9 cellular contexts compared by ENCODE assay signal in genomic region chr7:107995184-107996071, GRCh38. TPM values are rescaled to one million over a fixed set of nuclear protein-coding genes. Genes with fewer than 3 reads are reported as not detected.
DNase-seq lines count a peak whose midpoint lies in the region; ATAC-seq and TF ChIP-seq lines count a peak whose summit lies in the region.
"Had no signal": no experiment of that assay in that cellular context is flagged by ENCODE, and none has a peak within 500 bp of the region (broad histone marks: within the 10 kb centered on the region; RNA-seq: fewer than 3 reads in every experiment).

No MANE protein-coding gene starts in this region.

- H3K4me3 Mint-ChIP-seq in CD14-positive monocyte: peak overlapping the region in 1 of 2 donors; percentile 40
- H3K4me3 Mint-ChIP-seq: stimulated activated naive CD8-positive, alpha-beta T cell treated with anti-CD3 and anti-CD28 coated beads, Interleukin-15, Interleukin-2, amounts not matched to agents 100 ng/mL and 50 ng/mL, for 24 hours had no signal

- no peak overlapping the region for H2AFZ ChIP-seq in HCT116 (ENCODE audit: low read depth, low read length, poor library complexity, severe bottlenecking)

- no peak for DNase-seq in HCT116 (ENCODE audit: low read depth, low spot score)
- DNase-seq in Right ventricle myocardium superior: no peak
- DNase-seq in sigmoid colon: peak; percentile 82
- no peak for DNase-seq in CD14-positive monocyte (ENCODE audit: low spot score)

- TF ChIP-seq POLR2A in HCT116 (IDR thresholded peaks at IDR 0.05; ENCODE audit: borderline replicate concordance, extremely low read depth, insufficient read depth, insufficient read length) (no peak), sigmoid colon (IDR thresholded peaks at IDR 0.05) (no peak)

- H3K36me3 ChIP-seq in HCT116 (ENCODE audit: control insufficient read depth in 1 of 2, insufficient read depth in 2 of 2, low read length in 2 of 2) (no peaks in the 10 kb centered on the region), sigmoid colon (peaks cover 13 to 54% (median 19%) of the 10 kb centered on the region in 4 donors)

- TF ChIP-seq RAD21 in HCT116 (IDR thresholded peaks at IDR 0.05; ENCODE audit: low read depth): no peak

- H3K4me2 ChIP-seq in HCT116 (ENCODE audit: low read length): peak overlapping the region; percentile 54

- peaks cover 0 to 2% (median 0%) of the 10 kb centered on the region in 7 donors for H3K9me3 Mint-ChIP-seq in CD14-positive monocyte
- H3K9me3 Mint-ChIP-seq: stimulated activated naive CD8-positive, alpha-beta T cell treated with anti-CD3 and anti-CD28 coated beads, Interleukin-15, Interleukin-2, amounts not matched to agents 100 ng/mL and 50 ng/mL, for 24 hours had no signal

- no peaks in the 10 kb centered on the region for H3K79me2 ChIP-seq in HCT116 (ENCODE audit: insufficient read depth, low read length)

- ATAC-seq in HCT116 (peak; percentile 57), SK-N-SH treated with all-trans-retinoic acid at 6 μM for 48 hours (peak; percentile 58), Right ventricle myocardium superior (ENCODE audit: poor library complexity) (peak; percentile 68), HG03039 (IDR thresholded peaks at IDR 0.05; ENCODE audit: unreplicated experiment) (no peak), GM18502 (IDR thresholded peaks at IDR 0.05; ENCODE audit: poor library complexity, unreplicated experiment) (no peak), GM21717 (IDR thresholded peaks at IDR 0.05; ENCODE audit: unreplicated experiment) (no peak)

- intact Hi-C loops in HCT116 (cut with micrococcal nuclease) (no loop called here), Right ventricle myocardium superior (cut with DNase I) (no loop called here), sigmoid colon (cut with DNase I) (no loop called here), CD14-positive monocyte (cut with micrococcal nuclease) (no loop called here)

- H3K4me1 ChIP-seq in HCT116 (ENCODE audit: control insufficient read depth in 1 of 2, insufficient read depth in 2 of 2, low read length in 2 of 2) (peaks cover 27 to 36% of the 10 kb centered on the region in 2 experiments), sigmoid colon (peaks cover 0 to 60% (median 46%) of the 10 kb centered on the region in 4 donors)

- CTCF ChIA-PET in HCT116 (lab: Charles Lee): interaction anchor here (1.1 kb wide), 1 partner anchor 21 kb away, joined by 3 read pairs; no protein-coding TSS in a partner anchor

- H3K27me3 ChIP-seq in HCT116 (ENCODE audit: insufficient read depth, low read length) (no peaks in the 10 kb centered on the region), sigmoid colon (no peaks in the 10 kb centered on the region)

- H3K9ac ChIP-seq in HCT116 (ENCODE audit: low read length): no peak overlapping the region

- peak overlapping the region; percentile 27; the same call in 1 of the 2 replicates for H3K27ac ChIP-seq in HCT116 (ENCODE audit: low read depth, low read length)
- H3K27ac ChIP-seq in sigmoid colon: peak overlapping the region; percentile 63 to 86 (median 68)

- no peak for TF ChIP-seq EP300 in sigmoid colon (IDR thresholded peaks at IDR 0.05)

- no peaks in the 10 kb centered on the region for H3K9me3 ChIP-seq in HCT116 (ENCODE audit: control insufficient read depth in 1 of 2, insufficient read depth in 1 of 2, low read depth in 1 of 2, low read length in 2 of 2)
- no peaks in the 10 kb centered on the region for H3K9me3 ChIP-seq in sigmoid colon

- no peaks in the 10 kb centered on the region for H3K36me3 Mint-ChIP-seq in CD14-positive monocyte

- WGBS in sigmoid colon, 2 donors: 22 to 37% methylated on average over 6 of the region's 6 CpGs

- RAD21 ChIA-PET in HCT116 (lab: Charles Lee; ENCODE audit: low non-redundant PET in 1 of 2, low total read pairs in 2 of 2, uncharacterized antibody in 2 of 2, unreplicated experiment in 2 of 2): no interaction called here

- H3K9me2 ChIP-seq in HCT116 (ENCODE audit: insufficient read depth): no peaks in the 10 kb centered on the region

- H3K4me3 ChIP-seq in HCT116 (replicated peaks in 1 of 2; ENCODE audit: low read depth in 1 of 2, low read length in 2 of 2) (peak overlapping the region in 1 of 2 experiments; percentile 1; a peak in 1 of 4 replicates), sigmoid colon (no peak overlapping the region)

- BruUV-seq in HCT116 (replicated peaks; lab: Mats Ljungman, UMichigan): no TSS peak

- no peaks in the 10 kb centered on the region for H4K20me1 ChIP-seq in HCT116 (ENCODE audit: insufficient read depth)

- H3K27ac Mint-ChIP-seq in CD14-positive monocyte: no peak overlapping the region
- H3K27ac Mint-ChIP-seq: stimulated activated naive CD8-positive, alpha-beta T cell treated with anti-CD3 and anti-CD28 coated beads, Interleukin-15, Interleukin-2, amounts not matched to agents 100 ng/mL and 50 ng/mL, for 24 hours had no signal

- H3K4me1 Mint-ChIP-seq in CD14-positive monocyte: no peaks in the 10 kb centered on the region

- POLR2A ChIA-PET in HCT116 (lab: Charles Lee): interaction anchor here (0.8 kb wide), 1 partner anchor 21 kb away, joined by 4 read pairs; no protein-coding TSS in a partner anchor

- TF ChIP-seq CTCF in HCT116 (IDR thresholded peaks at IDR 0.05 in 2 of 3, conservative IDR thresholded peaks at IDR 0.05 in 1 of 3; ENCODE audit: borderline replicate concordance in 1 of 3, insufficient read depth in 1 of 3, low read depth in 2 of 3, low read length in 2 of 3) (no peak), sigmoid colon (IDR thresholded peaks at IDR 0.05) (no peak), CD14-positive monocyte (IDR thresholded peaks at IDR 0.05) (no peak)

- peaks cover 24 to 42% (median 29%) of the 10 kb centered on the region in 3 donors for H3K27me3 Mint-ChIP-seq in CD14-positive monocyte (ENCODE audit: low read depth in 3 of 3)

TF ChIP-seq in HCT116, 20 proteins besides CTCF, POLR2A, EP300 and RAD21:
- TF ChIP-seq SP1 (IDR thresholded peaks at IDR 0.05; ENCODE audit: low read depth) (peak; percentile 4; the same call in 1 of the 2 replicates), FOSL1 (IDR thresholded peaks at IDR 0.05; ENCODE audit: low read depth) (peak; percentile 24), EGR1 (IDR thresholded peaks at IDR 0.05; ENCODE audit: low read depth) (peak; percentile 71), ZBTB33 (IDR thresholded peaks at IDR 0.05; ENCODE audit: extremely low read depth, insufficient replicate concordance, low read length) (no peak)
TF ChIP-seq in HCT116: peak in this region for 3.

TF ChIP-seq in SK-N-SH treated with all-trans-retinoic acid at 6 μM for 48 hours, 23 proteins besides CTCF, POLR2A, EP300 and RAD21 (continues in another document):
- TF ChIP-seq ZNF70 (CRISPR knock-in tag; IDR thresholded peaks at IDR 0.05): no peak
- TF ChIP-seq ZC3H10 (CRISPR knock-in tag; IDR thresholded peaks at IDR 0.05): no peak
- no peak for TF ChIP-seq CREB5 (CRISPR knock-in tag; IDR thresholded peaks at IDR 0.05; ENCODE audit: low read depth)
- no peak for TF ChIP-seq ZNF565 (CRISPR knock-in tag; conservative IDR thresholded peaks at IDR 0.05; ENCODE audit: low read depth)
- no peak for TF ChIP-seq CSDC2 (CRISPR knock-in tag; IDR thresholded peaks at IDR 0.05)
- TF ChIP-seq PATZ1 (CRISPR knock-in tag; IDR thresholded peaks at IDR 0.05; ENCODE audit: borderline replicate concordance): peak; percentile 72; the same call in 1 of the 2 replicates
- TF ChIP-seq TOX (CRISPR knock-in tag; IDR thresholded peaks at IDR 0.05; ENCODE audit: borderline replicate concordance): no peak

RNA-seq across cellular contexts. Expression of gene LAMB1, which starts 7.5 kb away (rescaled TPM):
- total RNA-seq in HCT116 (2021; ENCODE audit: unreplicated experiment): 32.0 TPM
- polyA plus RNA-seq in HCT116 (2012): 32.2 and 32.7 TPM in 2 replicates
- 62.1 TPM for total RNA-seq in Right ventricle myocardium superior
- total RNA-seq in sigmoid colon: 100 to 1,000 TPM; 161 to 246 (median 185) TPM
- polyA plus RNA-seq in sigmoid colon: 100 to 1,000 TPM in 1 of 3 donors, 10 to 100 TPM in 2; 16.9 to 103 (median 22.8) TPM
- polyA plus RNA-seq in CD14-positive monocyte: under 1 TPM in 1 of 2 donors, not detected in 1; 0.42 TPM

Comparison
In these comparisons a context has a peak if more than half of its experiments do, and no peak if none do; other contexts are left out.
1. ATAC-seq: peak in HCT116 (single experiment), SK-N-SH treated with all-trans-retinoic acid at 6 μM for 48 hours (single experiment) and Right ventricle myocardium superior (single experiment); none in HG03039 (single experiment), GM18502 (single experiment) and GM21717 (single experiment).